In genomic region chr6:31350973-31351733, GRCh38 we compare ENCODE assay signal across 18 cellular contexts. TPM values are rescaled to one million over a fixed set of nuclear protein-coding genes. Genes with fewer than 3 reads are reported as not detected.
DNase-seq lines count a peak whose midpoint lies in the region; ATAC-seq and TF ChIP-seq lines count a peak whose summit lies in the region.
"Had no signal": no experiment of that assay in that cellular context is flagged by ENCODE, and none has a peak within 500 bp of the region (broad histone marks: within the 10 kb centered on the region; RNA-seq: fewer than 3 reads in every experiment).

No MANE protein-coding gene starts in this region.

- CTCF ChIA-PET in activated CD8-positive, alpha-beta memory T cell treated with anti-CD3 and anti-CD28 coated beads, Interleukin-2, amount 10 ng/mL, durations not matched to agents 7 days and 5 days (lab: Charles Lee) = interaction anchor here (1.0 to 1.9 kb wide), 4 partner anchors 13 to 39 kb away, joined by 3 to 5 read pairs (median 4); no protein-coding TSS in a partner anchor

- peak overlapping the region; percentile 12 for H3K27ac Mint-ChIP-seq in activated CD8-positive, alpha-beta memory T cell treated with anti-CD3 and anti-CD28 coated beads, Interleukin-2, amount 10 ng/mL, durations not matched to agents 7 days and 5 days
- peak overlapping the region; percentile 81 to 95 for H3K27ac Mint-ChIP-seq in activated naive CD4-positive, alpha-beta T cell treated with anti-CD3 and anti-CD28 coated beads, Interleukin-2, amount 50 U/mL, for 72 hours
- peak overlapping the region; percentile 68 to 73 for H3K27ac Mint-ChIP-seq in natural killer cell treated with Interleukin-12 subunit alpha and Interleukin-12 subunit beta and Interleukin-15 and Interleukin-18, amount 100 ng/mL, for 72 hours
- H3K27ac Mint-ChIP-seq: brain, nephron progenitor cell, type B pancreatic cell had no signal

- peak; percentile 58 for DNase-seq in activated CD8-positive, alpha-beta memory T cell treated with anti-CD3 and anti-CD28 coated beads, Interleukin-2, amount 10 ng/mL, durations not matched to agents 7 days and 5 days
- no peak for DNase-seq in activated CD8-positive, alpha-beta memory T cell treated with anti-CD3 and anti-CD28 coated beads, Interleukin-2, amount 50 U/mL, for 4 hours
- no peak for DNase-seq in activated naive CD4-positive, alpha-beta T cell treated with anti-CD3 and anti-CD28 coated beads, Interleukin-2, amount 50 U/mL, for 72 hours (ENCODE audit: low spot score in 2 of 2)
- no peak for DNase-seq in natural killer cell treated with Interleukin-12 subunit alpha and Interleukin-12 subunit beta and Interleukin-15 and Interleukin-18, amount 100 ng/mL, for 72 hours (ENCODE audit: low spot score)
- DNase-seq in NCI-H1048 (lab: John Stamatoyannopoulos, UW) = no peak
- DNase-seq in NCI-H748 treated with DMSO at 0.1 percent for 48 hours (lab: John Stamatoyannopoulos, UW) = no peak
- DNase-seq: activated CD4-positive, CD25-positive, alpha-beta regulatory T cell treated with anti-CD3 and anti-CD28 coated beads, Interleukin-2, amount 50 U/mL, for 72 hours; esophagus squamous epithelium; MV-4-11; NCI-H1930; nephron progenitor cell; SHP77 treated with DMSO at 0.1 percent for 48 hours had no signal

- H3K36me3 Mint-ChIP-seq in activated CD8-positive, alpha-beta memory T cell treated with anti-CD3 and anti-CD28 coated beads, Interleukin-2, amount 10 ng/mL, durations not matched to agents 7 days and 5 days = peaks cover 41% of the 10 kb centered on the region
- H3K36me3 Mint-ChIP-seq in activated naive CD4-positive, alpha-beta T cell treated with anti-CD3 and anti-CD28 coated beads, Interleukin-2, amount 50 U/mL, for 72 hours = peaks cover 33 to 41% of the 10 kb centered on the region in 2 donors
- H3K36me3 Mint-ChIP-seq in natural killer cell treated with Interleukin-12 subunit alpha and Interleukin-12 subunit beta and Interleukin-15 and Interleukin-18, amount 100 ng/mL, for 72 hours = peaks cover 36% of the 10 kb centered on the region
- H3K36me3 Mint-ChIP-seq: type B pancreatic cell had no signal

- H3K27me3 Mint-ChIP-seq in activated CD8-positive, alpha-beta memory T cell treated with anti-CD3 and anti-CD28 coated beads, Interleukin-2, amount 10 ng/mL, durations not matched to agents 7 days and 5 days = no peaks in the 10 kb centered on the region
- H3K27me3 Mint-ChIP-seq in natural killer cell treated with Interleukin-12 subunit alpha and Interleukin-12 subunit beta and Interleukin-15 and Interleukin-18, amount 100 ng/mL, for 72 hours = no peaks in the 10 kb centered on the region
- H3K27me3 Mint-ChIP-seq: dendritic cell treated with granulocyte-macrophage colony-stimulating factor and Interleukin-4, amounts not matched to agents 40 ng/mL and 50 ng/mL, for 4 days; stimulated activated naive CD8-positive, alpha-beta T cell treated with anti-CD3 and anti-CD28 coated beads, Interleukin-15, Interleukin-2, amounts not matched to agents 100 ng/mL and 50 ng/mL, for 24 hours had no signal

- no peak overlapping the region for H3K4me3 Mint-ChIP-seq in activated CD8-positive, alpha-beta memory T cell treated with anti-CD3 and anti-CD28 coated beads, Interleukin-2, amount 10 ng/mL, durations not matched to agents 7 days and 5 days
- H3K4me3 Mint-ChIP-seq in natural killer cell treated with Interleukin-12 subunit alpha and Interleukin-12 subunit beta and Interleukin-15 and Interleukin-18, amount 100 ng/mL, for 72 hours = no peak overlapping the region
- H3K4me3 Mint-ChIP-seq: brain; dendritic cell treated with granulocyte-macrophage colony-stimulating factor and Interleukin-4, amounts not matched to agents 40 ng/mL and 50 ng/mL, for 4 days; nephron progenitor cell; type B pancreatic cell had no signal

- H3K9me3 Mint-ChIP-seq in activated CD8-positive, alpha-beta memory T cell treated with anti-CD3 and anti-CD28 coated beads, Interleukin-2, amount 10 ng/mL, durations not matched to agents 7 days and 5 days (ENCODE audit: low read depth) = no peaks in the 10 kb centered on the region
- no peaks in the 10 kb centered on the region for H3K9me3 Mint-ChIP-seq in activated naive CD4-positive, alpha-beta T cell treated with anti-CD3 and anti-CD28 coated beads, Interleukin-2, amount 50 U/mL, for 72 hours
- no peaks in the 10 kb centered on the region for H3K9me3 Mint-ChIP-seq in natural killer cell treated with Interleukin-12 subunit alpha and Interleukin-12 subunit beta and Interleukin-15 and Interleukin-18, amount 100 ng/mL, for 72 hours
- H3K9me3 Mint-ChIP-seq: dendritic cell treated with granulocyte-macrophage colony-stimulating factor and Interleukin-4, amounts not matched to agents 40 ng/mL and 50 ng/mL, for 4 days; nephron progenitor cell; stimulated activated naive CD8-positive, alpha-beta T cell treated with anti-CD3 and anti-CD28 coated beads, Interleukin-15, Interleukin-2, amounts not matched to agents 100 ng/mL and 50 ng/mL, for 24 hours; type B pancreatic cell had no signal

- peak; percentile 22 for ATAC-seq in activated CD8-positive, alpha-beta memory T cell treated with anti-CD3 and anti-CD28 coated beads, Interleukin-2, amount 10 ng/mL, durations not matched to agents 7 days and 5 days
- ATAC-seq in GM18505 (IDR thresholded peaks at IDR 0.05; ENCODE audit: unreplicated experiment) (no peak), GM21515 (IDR thresholded peaks at IDR 0.05; ENCODE audit: unreplicated experiment) (no peak)
- ATAC-seq in activated naive CD4-positive, alpha-beta T cell treated with anti-CD3 and anti-CD28 coated beads, Interleukin-2, amount 50 U/mL, for 72 hours = peak; percentile 38 to 43
- ATAC-seq in natural killer cell treated with Interleukin-12 subunit alpha and Interleukin-12 subunit beta and Interleukin-15 and Interleukin-18, amount 100 ng/mL, for 72 hours = peak; percentile 4 to 53

- peaks cover 43% of the 10 kb centered on the region for H3K4me1 Mint-ChIP-seq in activated CD8-positive, alpha-beta memory T cell treated with anti-CD3 and anti-CD28 coated beads, Interleukin-2, amount 10 ng/mL, durations not matched to agents 7 days and 5 days
- H3K4me1 Mint-ChIP-seq in natural killer cell treated with Interleukin-12 subunit alpha and Interleukin-12 subunit beta and Interleukin-15 and Interleukin-18, amount 100 ng/mL, for 72 hours (ENCODE audit: low read depth in 2 of 2) = peaks cover 46 to 50% of the 10 kb centered on the region in 2 donors
- H3K4me1 Mint-ChIP-seq: nephron progenitor cell had no signal

- TF ChIP-seq POLR2A in GM18505 (IDR thresholded peaks at IDR 0.05; ENCODE audit: borderline replicate concordance, extremely low read depth, insufficient read depth, insufficient read length) = peak; percentile 34

RNA-seq across cellular contexts. Expression of gene HLA-B, which starts 5.8 kb away (rescaled TPM):
- total RNA-seq in activated CD8-positive, alpha-beta memory T cell treated with anti-CD3 and anti-CD28 coated beads, Interleukin-2, amount 10 ng/mL, durations not matched to agents 7 days and 5 days = 1,000 to 10,000 TPM; 4,786 to 5,045 TPM
- total RNA-seq in activated naive CD4-positive, alpha-beta T cell treated with anti-CD3 and anti-CD28 coated beads, Interleukin-2, amount 50 U/mL, for 72 hours = 1,000 to 10,000 TPM; 2,668 to 4,981 TPM
- 1,000 to 10,000 TPM; 3,852 to 7,384 TPM for total RNA-seq in natural killer cell treated with Interleukin-12 subunit alpha and Interleukin-12 subunit beta and Interleukin-15 and Interleukin-18, amount 100 ng/mL, for 72 hours

RNA-seq across cellular contexts. Expression of gene MICA, which starts 52.2 kb away (rescaled TPM):
- total RNA-seq in activated CD8-positive, alpha-beta memory T cell treated with anti-CD3 and anti-CD28 coated beads, Interleukin-2, amount 10 ng/mL, durations not matched to agents 7 days and 5 days = 10 to 100 TPM; 15.6 to 24.7 TPM
- 10 to 100 TPM; 11.0 to 24.2 TPM for total RNA-seq in activated naive CD4-positive, alpha-beta T cell treated with anti-CD3 and anti-CD28 coated beads, Interleukin-2, amount 50 U/mL, for 72 hours
- 10 to 100 TPM; 14.2 to 16.9 TPM for total RNA-seq in natural killer cell treated with Interleukin-12 subunit alpha and Interleukin-12 subunit beta and Interleukin-15 and Interleukin-18, amount 100 ng/mL, for 72 hours

Comparison
In these comparisons a context has a peak if more than half of its experiments do, and no peak if none do; other contexts are left out.
1. ATAC-seq: peak in activated CD8-positive, alpha-beta memory T cell treated with anti-CD3 and anti-CD28 coated beads, Interleukin-2, amount 10 ng/mL, durations not matched to agents 7 days and 5 days (single experiment), activated naive CD4-positive, alpha-beta T cell treated with anti-CD3 and anti-CD28 coated beads, Interleukin-2, amount 50 U/mL, for 72 hours (2 of 2) and natural killer cell treated with Interleukin-12 subunit alpha and Interleukin-12 subunit beta and Interleukin-15 and Interleukin-18, amount 100 ng/mL, for 72 hours (2 of 2); none in GM18505 (single experiment) and GM21515 (single experiment).
2. H3K27ac Mint-ChIP-seq: peak in every context shown above with its lines; median percentile 88 in activated naive CD4-positive, alpha-beta T cell treated with anti-CD3 and anti-CD28 coated beads, Interleukin-2, amount 50 U/mL, for 72 hours; 70 in natural killer cell treated with Interleukin-12 subunit alpha and Interleukin-12 subunit beta and Interleukin-15 and Interleukin-18, amount 100 ng/mL, for 72 hours; 12 in activated CD8-positive, alpha-beta memory T cell treated with anti-CD3 and anti-CD28 coated beads, Interleukin-2, amount 10 ng/mL, durations not matched to agents 7 days and 5 days.